8 cellular contexts compared by ENCODE assay signal in genomic region chr7:83161851-83162401, GRCh38.
DNase-seq lines count a peak whose midpoint lies in the region; ATAC-seq and TF ChIP-seq lines count a peak whose summit lies in the region.

No MANE protein-coding gene starts in this region.

- H3K27me3 ChIP-seq in KMS-11 (ENCODE audit: insufficient read depth, low read depth) (no peaks in the 10 kb centered on the region), mucosa of rectum (ENCODE audit: control insufficient read depth in 2 of 2, insufficient read depth in 2 of 2, low read length in 2 of 2) (no peaks in the 10 kb centered on the region)

- H3K4me1 ChIP-seq in KMS-11 (ENCODE audit: low read depth, poor library complexity, severe bottlenecking) = peaks cover 17% of the 10 kb centered on the region
- peaks cover 2 to 9% of the 10 kb centered on the region in 2 donors for H3K4me1 ChIP-seq in mucosa of rectum (ENCODE audit: control insufficient read depth in 2 of 2, insufficient read depth in 2 of 2, low read length in 2 of 2)

- DNase-seq in cardiac fibroblast (ENCODE audit: low read depth in 2 of 2) (no peak), cerebellar nuclear complex (lab: John Stamatoyannopoulos, UW) (no peak), cortex of kidney (lab: John Stamatoyannopoulos, UW) (no peak)
- no peak for DNase-seq in activated CD8-positive, alpha-beta memory T cell treated with anti-CD3 and anti-CD28 coated beads, Interleukin-2, amount 50 U/mL, for 48 hours

- ATAC-seq in GM19025 (IDR thresholded peaks at IDR 0.05; ENCODE audit: low read depth, unreplicated experiment) = peak; percentile 3
- no peak for ATAC-seq in GM18867 (IDR thresholded peaks at IDR 0.05; ENCODE audit: unreplicated experiment)

- H3K79me2 ChIP-seq in KMS-11 (ENCODE audit: insufficient read depth, low read depth) = no peaks in the 10 kb centered on the region

- H3K4me3 ChIP-seq in KMS-11 (IDR thresholded peaks at IDR 0.05; ENCODE audit: insufficient read depth, low read depth, low read length) = no peak overlapping the region
- H3K4me3 ChIP-seq in cardiac fibroblast (replicated peaks in 1 of 2; ENCODE audit: low read depth in 2 of 2, low read length in 2 of 2) = peak overlapping the region; percentile 52 to 53
- H3K4me3 ChIP-seq in mucosa of rectum (ENCODE audit: low read length in 2 of 2) = peak overlapping the region; percentile 74 to 77

- TF ChIP-seq CTCF in KMS-11 (conservative IDR thresholded peaks at IDR 0.05; ENCODE audit: low read depth, low read length) = no peak
- no peak for TF ChIP-seq CTCF in cardiac fibroblast (IDR thresholded peaks at IDR 0.05; ENCODE audit: low read depth, low read length)

- no peaks in the 10 kb centered on the region for H3K36me3 ChIP-seq in KMS-11 (ENCODE audit: insufficient read depth)
- no peaks in the 10 kb centered on the region for H3K36me3 ChIP-seq in mucosa of rectum (ENCODE audit: control insufficient read depth in 2 of 2, insufficient read depth in 2 of 2, low read length in 2 of 2)

- H3K9me3 ChIP-seq in mucosa of rectum (ENCODE audit: control insufficient read depth in 2 of 2, low read length in 2 of 2) = no peaks in the 10 kb centered on the region

- peak overlapping the region; percentile 63 for H3K4me2 ChIP-seq in KMS-11

- H3K9ac ChIP-seq in KMS-11 (peak overlapping the region; percentile 20; the same call in 1 of the 2 replicates), mucosa of rectum (ENCODE audit: low read depth in 1 of 2, low read length in 2 of 2) (peak overlapping the region in 1 of 2 donors; percentile 76)

- H2AFZ ChIP-seq in KMS-11 (ENCODE audit: low read depth) = peak overlapping the region; percentile 51

- H3K27ac ChIP-seq in KMS-11 (no peak overlapping the region), mucosa of rectum (ENCODE audit: low read depth in 2 of 2, low read length in 2 of 2) (peak overlapping the region; percentile 76 to 90)

- H4K20me1 ChIP-seq in KMS-11 (ENCODE audit: insufficient read depth) = no peaks in the 10 kb centered on the region
